32 cellular contexts compared by ENCODE assay signal in genomic region chrX:101223226-101223625, GRCh38. TPM values are rescaled to one million over a fixed set of nuclear protein-coding genes. Genes with fewer than 3 reads are reported as not detected.
"Had no signal": no experiment of that assay in that cellular context is flagged by ENCODE, and none has a peak within 500 bp of the region (broad histone marks: within the 10 kb centered on the region; RNA-seq: fewer than 3 reads in every experiment).

No MANE protein-coding gene starts in this region.

- H3K27me3 Mint-ChIP-seq: activated CD4-positive, alpha-beta memory T cell treated with anti-CD3 and anti-CD28 coated beads, Interleukin-2, amount 10 ng/mL, durations not matched to agents 7 days and 5 days; activated naive CD4-positive, alpha-beta T cell treated with anti-CD3 and anti-CD28 coated beads, Interleukin-2, amount 50 U/mL, for 24 hours; activated naive CD8-positive, alpha-beta T cell treated with anti-CD3 and anti-CD28 coated beads, Interleukin-2, amount 50 U/mL, for 24 hours had no signal

- H3K36me3 Mint-ChIP-seq: activated naive CD4-positive, alpha-beta T cell treated with anti-CD3 and anti-CD28 coated beads, Interleukin-2, amount 50 U/mL, for 24 hours; immature natural killer cell; naive B cell had no signal

- H3K9me3 Mint-ChIP-seq: activated CD4-positive, alpha-beta memory T cell treated with anti-CD3 and anti-CD28 coated beads, Interleukin-2, amount 10 ng/mL, durations not matched to agents 7 days and 5 days; activated CD4-positive, alpha-beta T cell treated with anti-CD3 and anti-CD28 coated beads, Interleukin-2, amount 10 ng/mL, durations not matched to agents 7 days and 5 days; activated naive CD4-positive, alpha-beta T cell treated with anti-CD3 and anti-CD28 coated beads, Interleukin-2, amount 50 U/mL, for 24 hours; activated naive CD8-positive, alpha-beta T cell treated with anti-CD3 and anti-CD28 coated beads, Interleukin-2, amount 50 U/mL, for 24 hours; activated T-cell treated with anti-CD3 and anti-CD28 coated beads, Interleukin-2, amount 50 U/mL, for 24 hours; immature natural killer cell had no signal

- H3K4me1 Mint-ChIP-seq: activated CD4-positive, alpha-beta memory T cell treated with anti-CD3 and anti-CD28 coated beads, Interleukin-2, amount 10 ng/mL, durations not matched to agents 7 days and 5 days; activated CD4-positive, alpha-beta T cell treated with anti-CD3 and anti-CD28 coated beads, Interleukin-2, amount 10 ng/mL, durations not matched to agents 7 days and 5 days; immature natural killer cell had no signal

- H3K27ac ChIP-seq: gastroesophageal sphincter, pancreas, prostate gland, skin epidermis, thoracic aorta, WERI-Rb-1 had no signal

- H3K4me3 ChIP-seq: gastroesophageal sphincter, pancreas, prostate gland, skin epidermis, thoracic aorta had no signal

- H3K4me1 ChIP-seq: gastroesophageal sphincter, pancreas, prostate gland had no signal

- DNase-seq: activated CD4-positive, alpha-beta memory T cell treated with anti-CD3 and anti-CD28 coated beads, Interleukin-2, amount 10 ng/mL, durations not matched to agents 7 days and 5 days; activated CD4-positive, alpha-beta T cell treated with anti-CD3 and anti-CD28 coated beads, Interleukin-2, amount 10 ng/mL, durations not matched to agents 7 days and 5 days; activated CD4-positive, CD25-positive, alpha-beta regulatory T cell treated with anti-CD3 and anti-CD28 coated beads, Interleukin-2, amount 50 U/mL, for 72 hours; activated CD8-positive, alpha-beta memory T cell treated with anti-CD3 and anti-CD28 coated beads, Interleukin-2, amount 50 U/mL, for 48 hours; activated gamma-delta T cell treated with Interleukin-2 at 50 U/mL for 16 hours; activated naive CD8-positive, alpha-beta T cell treated with anti-CD3 and anti-CD28 coated beads, Interleukin-2, amount 50 U/mL, for 24 hours; activated T-cell treated with anti-CD3 and anti-CD28 coated beads, Interleukin-2, amount 50 U/mL, for 24 hours; amygdala; caudate nucleus; head of caudate nucleus; hypothalamus; immature natural killer cell; kidney; left colon; mammary epithelial cell; naive B cell; nucleus accumbens; pancreas; retina; stimulated activated CD4-positive, alpha-beta T cell treated with anti-CD3 and anti-CD28 coated beads, Interleukin-12 subunit alpha, Interleukin-12 subunit beta, amount 100 ng/mL, for 4 hours; stimulated activated CD4-positive, alpha-beta T cell treated with anti-CD3 and anti-CD28 coated beads, Interleukin-4, amount 100 ng/mL, for 1 hour; stimulated activated naive CD8-positive, alpha-beta T cell treated with anti-CD3 and anti-CD28 coated beads, Interleukin-15, Interleukin-2, amounts not matched to agents 100 U/mL and 50 U/mL, for 24 hours; T-helper 9 cell; trophoblast cell; WERI-Rb-1 had no signal

- H3K9me3 ChIP-seq: gastroesophageal sphincter, pancreas, prostate gland, thoracic aorta had no signal

- H3K27me3 ChIP-seq: gastroesophageal sphincter had no signal

- H3K36me3 ChIP-seq: gastroesophageal sphincter, pancreas, prostate gland, thoracic aorta, WERI-Rb-1 had no signal

- H3K4me3 Mint-ChIP-seq: activated CD4-positive, alpha-beta memory T cell treated with anti-CD3 and anti-CD28 coated beads, Interleukin-2, amount 10 ng/mL, durations not matched to agents 7 days and 5 days; activated CD4-positive, alpha-beta T cell treated with anti-CD3 and anti-CD28 coated beads, Interleukin-2, amount 10 ng/mL, durations not matched to agents 7 days and 5 days; activated naive CD4-positive, alpha-beta T cell treated with anti-CD3 and anti-CD28 coated beads, Interleukin-2, amount 50 U/mL, for 24 hours; activated naive CD8-positive, alpha-beta T cell treated with anti-CD3 and anti-CD28 coated beads, Interleukin-2, amount 50 U/mL, for 24 hours; activated T-cell treated with anti-CD3 and anti-CD28 coated beads, Interleukin-2, amount 50 U/mL, for 24 hours; immature natural killer cell; naive B cell had no signal

- ATAC-seq: activated naive CD8-positive, alpha-beta T cell treated with anti-CD3 and anti-CD28 coated beads, Interleukin-2, amount 50 U/mL, for 24 hours; gastroesophageal sphincter; left colon; pancreas; sciatic nerve; stimulated activated naive CD8-positive, alpha-beta T cell treated with anti-CD3 and anti-CD28 coated beads, Interleukin-15, Interleukin-2, amounts not matched to agents 100 U/mL and 50 U/mL, for 24 hours had no signal

- H3K27ac Mint-ChIP-seq: activated CD4-positive, alpha-beta memory T cell treated with anti-CD3 and anti-CD28 coated beads, Interleukin-2, amount 10 ng/mL, durations not matched to agents 7 days and 5 days; activated CD4-positive, alpha-beta T cell treated with anti-CD3 and anti-CD28 coated beads, Interleukin-2, amount 10 ng/mL, durations not matched to agents 7 days and 5 days; activated naive CD4-positive, alpha-beta T cell treated with anti-CD3 and anti-CD28 coated beads, Interleukin-2, amount 50 U/mL, for 24 hours; activated naive CD8-positive, alpha-beta T cell treated with anti-CD3 and anti-CD28 coated beads, Interleukin-2, amount 50 U/mL, for 24 hours; activated T-cell treated with anti-CD3 and anti-CD28 coated beads, Interleukin-2, amount 50 U/mL, for 24 hours; immature natural killer cell; naive B cell had no signal

RNA-seq across cellular contexts. Expression of gene DRP2, which starts 3.6 kb away (rescaled TPM):
- polyA plus RNA-seq: liver had no signal
